Comparison of ENCODE assay signal across 8 cellular contexts in genomic region chr7:22109761-22110160, GRCh38.
DNase-seq lines count a peak whose midpoint lies in the region; ATAC-seq and TF ChIP-seq lines count a peak whose summit lies in the region.

No MANE protein-coding gene starts in this region.

- H3K4me1 ChIP-seq in lung (ENCODE audit: control insufficient read depth in 2 of 2, insufficient read depth in 2 of 2, low read length in 2 of 2) (no peaks in the 10 kb centered on the region), gastroesophageal sphincter (peaks cover 0 to 8% (median 0%) of the 10 kb centered on the region in 3 donors)

- H3K27me3 ChIP-seq in lung (ENCODE audit: control insufficient read depth, insufficient read depth) (no peaks in the 10 kb centered on the region), gastroesophageal sphincter (peaks cover 13% of the 10 kb centered on the region)

- DNase-seq in EH (ENCODE audit: low read depth) (peak; percentile 36), HuH-7 (ENCODE audit: low spot score) (peak; percentile 16), astrocyte of the spinal cord (ENCODE audit: low read depth, low spot score) (no peak), lung (ENCODE audit: low spot score) (peak; percentile 57)

- no peaks in the 10 kb centered on the region for H3K9me3 ChIP-seq in lung (ENCODE audit: control insufficient read depth in 2 of 2, insufficient read depth in 1 of 2, low read length in 1 of 2)
- no peaks in the 10 kb centered on the region for H3K9me3 ChIP-seq in gastroesophageal sphincter

- in situ Hi-C loops in astrocyte of the spinal cord (cut with HindIII; ENCODE audit: low sequenced_read_pairs), result no loop called here

- H3K27ac ChIP-seq in lung (ENCODE audit: low read depth in 1 of 2, low read length in 1 of 2) (no peak overlapping the region), gastroesophageal sphincter (no peak overlapping the region)

- WGBS in lung, 2 donors, result 57 to 59% methylated on average over 7 of the region's 7 CpGs
- WGBS in gastroesophageal sphincter (ENCODE audit: low coverage in 1 of 2), 2 donors, result 41% methylated on average over 5 of the region's 7 CpGs; no CpG with 5 or more reads in 1 of the 2 donors

- TF ChIP-seq POLR2A in gastroesophageal sphincter (IDR thresholded peaks at IDR 0.05), result no peak

- TF ChIP-seq EP300 in gastroesophageal sphincter (IDR thresholded peaks at IDR 0.05), result no peak

- H3K36me3 ChIP-seq in lung (ENCODE audit: control insufficient read depth in 2 of 2, insufficient read depth in 2 of 2, low read length in 2 of 2), result peaks cover 0 to 3% of the 10 kb centered on the region in 2 donors
- H3K36me3 ChIP-seq in gastroesophageal sphincter, result no peaks in the 10 kb centered on the region

- no peak for ATAC-seq in lung (ENCODE audit: insufficient read depth, low FRiP score)
- ATAC-seq in HG03354 (IDR thresholded peaks at IDR 0.05; ENCODE audit: poor library complexity, severe bottlenecking, unreplicated experiment), result no peak
- no peak for ATAC-seq in GM21528 (IDR thresholded peaks at IDR 0.05; ENCODE audit: low FRiP score, unreplicated experiment)
- no peak for ATAC-seq in gastroesophageal sphincter
- ATAC-seq in GM18858 (IDR thresholded peaks at IDR 0.05; ENCODE audit: unreplicated experiment), result no peak

- H3K4me3 ChIP-seq in astrocyte of the spinal cord (ENCODE audit: low read depth, low read length) (no peak overlapping the region), lung (no peak overlapping the region), gastroesophageal sphincter (no peak overlapping the region)

- TF ChIP-seq CTCF in astrocyte of the spinal cord (IDR thresholded peaks at IDR 0.05; ENCODE audit: low read depth, low read length) (peak; percentile 51), lung (IDR thresholded peaks at IDR 0.05; ENCODE audit: control extremely low read depth, extremely low read depth) (no peak), gastroesophageal sphincter (IDR thresholded peaks at IDR 0.05) (peak in 1 of 4 experiments; percentile 16)
